20 cellular contexts compared by ENCODE assay signal in genomic region chr9:35349287-35349990, GRCh38.
DNase-seq lines count a peak whose midpoint lies in the region; ATAC-seq and TF ChIP-seq lines count a peak whose summit lies in the region.
"Had no signal": no experiment of that assay in that cellular context is flagged by ENCODE, and none has a peak within 500 bp of the region (broad histone marks: within the 10 kb centered on the region; RNA-seq: fewer than 3 reads in every experiment).

No MANE protein-coding gene starts in this region.

- peak overlapping the region; percentile 67 for H3K27ac ChIP-seq in VCaP

- no peak overlapping the region for H3K4me3 ChIP-seq in fibroblast of the aortic adventitia (ENCODE audit: low read depth, low read length)

- ATAC-seq in GM21367 (IDR thresholded peaks at IDR 0.05; ENCODE audit: unreplicated experiment) (no peak), GM18868 (IDR thresholded peaks at IDR 0.05; ENCODE audit: unreplicated experiment) (no peak)
- ATAC-seq: CD8-positive, alpha-beta T cell had no signal

- no peak for TF ChIP-seq CTCF in VCaP (conservative IDR thresholded peaks at IDR 0.05)
- TF ChIP-seq CTCF in fibroblast of the aortic adventitia (IDR thresholded peaks at IDR 0.05; ENCODE audit: insufficient read depth, low read length): no peak

- DNase-seq in GM03348 (ENCODE audit: low spot score) (peak; percentile 13), fibroblast of the aortic adventitia (ENCODE audit: low read depth) (peak; percentile 45), stromal cell of bone marrow (ENCODE audit: low read depth) (peak; percentile 29), NCI-H187 treated with DMSO at 0.1 percent for 48 hours (lab: John Stamatoyannopoulos, UW) (no peak)
- DNase-seq: BE2C; CD8-positive, alpha-beta T cell; DMS79 treated with DMSO at 0.1 percent for 48 hours; GDM1; Karpas-422; MV-4-11; NCI-H1417; NCI-H2029; NCI-H2171; NCI-H446 treated with DMSO at 0.1 percent for 48 hours; NK-92 treated with Interleukin-12 subunit alpha and Interleukin-12 subunit beta, amount 100 ng/mL, for 24 hours; OCI-M1; RPMI8226 had no signal
